In genomic region chr17:40122466-40122943, GRCh38 we compare ENCODE assay signal across 7 cellular contexts. TPM values are rescaled to one million over a fixed set of nuclear protein-coding genes. Genes with fewer than 3 reads are reported as not detected.
DNase-seq lines count a peak whose midpoint lies in the region; TF ChIP-seq lines count a peak whose summit lies in the region.

No MANE protein-coding gene starts in this region.

- peaks cover 6% of the 10 kb centered on the region for H3K36me3 ChIP-seq in H7 (replicated peaks; ENCODE audit: control insufficient read depth, insufficient read depth, low read length)
- H3K36me3 ChIP-seq in OCI-LY7 (ENCODE audit: insufficient read depth, low read length), result peaks cover 31% of the 10 kb centered on the region
- peaks cover 9 to 12% of the 10 kb centered on the region in 2 donors for H3K36me3 ChIP-seq in thyroid gland

- no peaks in the 10 kb centered on the region for H3K9me3 ChIP-seq in OCI-LY7 (ENCODE audit: low read length)
- H3K9me3 ChIP-seq in thyroid gland, result no peaks in the 10 kb centered on the region

- intact Hi-C loops in OCI-LY7 (cut with micrococcal nuclease; ENCODE audit: unreplicated experiment) (no loop called here), lower leg skin (cut with DNase I; ENCODE audit: low total_unique reads) (no loop called here), thyroid gland (cut with DNase I) (loop anchor here (5.0 kb wide), 1 partner anchor 45 kb away; no protein-coding TSS in a partner anchor)

- no peak for TF ChIP-seq POLR2A in lower leg skin (IDR thresholded peaks at IDR 0.05)
- TF ChIP-seq POLR2A in thyroid gland (IDR thresholded peaks at IDR 0.05), result no peak

- TF ChIP-seq CTCF in OCI-LY7 (conservative IDR thresholded peaks at IDR 0.05; ENCODE audit: low read length), result no peak
- peak; percentile 43 for TF ChIP-seq CTCF in choroid plexus epithelial cell (conservative IDR thresholded peaks at IDR 0.05; ENCODE audit: low read depth, low read length)
- TF ChIP-seq CTCF in lower leg skin (IDR thresholded peaks at IDR 0.05), result no peak
- TF ChIP-seq CTCF in thyroid gland (IDR thresholded peaks at IDR 0.05), result peak in 2 of 6 experiments; percentile 7 to 22

- 0 to 1% methylated on average over 6 to 33 of the region's 52 CpGs for WGBS in lower leg skin, 2 donors
- WGBS in thyroid gland, 2 donors, result no CpG with 5 or more reads among the region's 52 CpGs

- peaks cover 47% of the 10 kb centered on the region for H3K79me2 ChIP-seq in OCI-LY7 (ENCODE audit: insufficient read depth, low read depth, low read length)

- H2AFZ ChIP-seq in OCI-LY7 (ENCODE audit: low read length), result no peak overlapping the region; the same call in 1 of the 2 replicates

- H3K27me3 ChIP-seq in H7 (ENCODE audit: control insufficient read depth, insufficient read depth, low read length) (no peaks in the 10 kb centered on the region), thyroid gland (no peaks in the 10 kb centered on the region)

- POLR2A ChIA-PET in OCI-LY7 (lab: Charles Lee), result interaction anchor here (0.6 to 2.3 kb wide), 6 partner anchors 8 to 69 kb away, joined by 3 to 15 read pairs (median 6); partner anchors contain the start of genes CASC3 and NR1D1

- no TSS peak for BruUV-seq in OCI-LY7 (replicated peaks; lab: Mats Ljungman, UMichigan)

- no peaks in the 10 kb centered on the region for H3K9me2 ChIP-seq in OCI-LY7 (ENCODE audit: insufficient read depth, low read length)

- 0 out of 2 replicates have a peak, but pooled peaks cover 9% of the 10 kb centered on the region for H4K20me1 ChIP-seq in OCI-LY7 (ENCODE audit: insufficient read depth, low read length)

- H3K4me1 ChIP-seq in OCI-LY7 (ENCODE audit: insufficient read depth, low read length, poor library complexity, severe bottlenecking) (peaks cover 24% of the 10 kb centered on the region), thyroid gland (peaks cover 14 to 15% of the 10 kb centered on the region in 2 donors)

- CTCF ChIA-PET in OCI-LY7 (lab: Charles Lee; ENCODE audit: unreplicated experiment), result interaction anchor here (3.0 kb wide), 1 partner anchor 10 kb away, joined by 13 read pairs; no protein-coding TSS in a partner anchor

- H3K4me3 ChIP-seq in H7 (ENCODE audit: insufficient read depth, low read depth, low read length) (peak overlapping the region; percentile 93), OCI-LY7 (ENCODE audit: low read depth, low read length, poor library complexity, severe bottlenecking) (peak overlapping the region; percentile 88), choroid plexus epithelial cell (ENCODE audit: low read depth, low read length) (peak overlapping the region; percentile 97), lower leg skin (ENCODE audit: low read depth, poor library complexity, severe bottlenecking) (peak overlapping the region; percentile 89), thyroid gland (replicated peaks in 1 of 3) (peak overlapping the region; percentile 45 to 99 (median 86))

- peak overlapping the region; percentile 89 for H3K4me2 ChIP-seq in OCI-LY7 (ENCODE audit: low read length)

- peak overlapping the region; percentile 64 for H3K27ac ChIP-seq in OCI-LY7 (ENCODE audit: low read depth, low read length, poor library complexity, severe bottlenecking)
- peak overlapping the region; percentile 87 to 97 (median 97) for H3K27ac ChIP-seq in thyroid gland

- DNase-seq in GM03348 (ENCODE audit: low spot score) (peak; percentile 64), H7 (peak; percentile 92), OCI-LY7 (ENCODE audit: low spot score) (peak; percentile 63), choroid plexus epithelial cell (ENCODE audit: low read depth) (peak; percentile 64), lower leg skin (ENCODE audit: low spot score in 2 of 2) (peak in 1 of 2 donors; percentile 84), thyroid gland (peak; percentile 56 to 57), DMS114 treated with DMSO at 0.1 percent for 48 hours (lab: John Stamatoyannopoulos, UW; ENCODE audit: unreplicated experiment) (no peak)

RNA-seq across cellular contexts. Expression of gene MSL1, which starts 0.7 kb away (rescaled TPM):
- 44.2 and 70.0 TPM in 2 replicates for total RNA-seq in H7 (2014; rRNA removed; shearing (Covaris generic))
- total RNA-seq in OCI-LY7 (2014; rRNA removed; shearing (Covaris generic)), result 67.2 and 95.4 TPM in 2 replicates
- total RNA-seq in OCI-LY7 (2022) (96.0 and 97.2 TPM in 2 replicates), lower leg skin (100 to 1,000 TPM in 1 of 4 donors, 10 to 100 TPM in 3; 70.6 to 117 (median 82.4) TPM), thyroid gland (100 to 1,000 TPM in 1 of 4 donors, 10 to 100 TPM in 3; 69.9 to 101 (median 80.4) TPM)

RNA-seq across cellular contexts. Expression of gene CASC3, which starts 17.8 kb away (rescaled TPM):
- 55.4 and 76.0 TPM in 2 replicates for total RNA-seq in H7 (2014; rRNA removed; shearing (Covaris generic))
- 42.6 and 46.9 TPM in 2 replicates for total RNA-seq in OCI-LY7 (2014; rRNA removed; shearing (Covaris generic))
- total RNA-seq in OCI-LY7 (2022) (100 and 117 TPM in 2 replicates), lower leg skin (10 to 100 TPM; 32.3 to 58.1 (median 53.0) TPM), thyroid gland (100 to 1,000 TPM in 1 of 4 donors, 10 to 100 TPM in 3; 88.2 to 103 (median 95.5) TPM)

RNA-seq across cellular contexts. Expression of gene NR1D1, which starts 22.1 kb away (rescaled TPM):
- total RNA-seq in H7 (2014; rRNA removed; shearing (Covaris generic)), result 1.8 and 3.4 TPM in 2 replicates
- total RNA-seq in OCI-LY7 (2014; rRNA removed; shearing (Covaris generic)), result 1.7 and 2.3 TPM in 2 replicates
- 7.0 and 8.7 TPM in 2 replicates for total RNA-seq in OCI-LY7 (2022)
- 100 to 1,000 TPM; 111 to 194 (median 148) TPM for total RNA-seq in lower leg skin
- 1 to 10 TPM; 3.4 to 9.9 (median 5.1) TPM for total RNA-seq in thyroid gland

RNA-seq across cellular contexts. Expression of gene RAPGEFL1, which starts 54.8 kb away (rescaled TPM):
- total RNA-seq in H7 (2014; rRNA removed; shearing (Covaris generic)), result 3.9 and 5.4 TPM in 2 replicates
- 2.1 and 4.9 TPM in 2 replicates for total RNA-seq in OCI-LY7 (2014; rRNA removed; shearing (Covaris generic))
- total RNA-seq in OCI-LY7 (2022) (5.2 and 5.8 TPM in 2 replicates), lower leg skin (100 to 1,000 TPM; 273 to 467 (median 316) TPM), thyroid gland (1 to 10 TPM; 1.3 to 5.2 (median 4.1) TPM)

RNA-seq across cellular contexts. Expression of gene THRA, which starts 59.7 kb away (rescaled TPM):
- 13.2 and 15.2 TPM in 2 replicates for total RNA-seq in H7 (2014; rRNA removed; shearing (Covaris generic))
- 5.4 and 9.3 TPM in 2 replicates for total RNA-seq in OCI-LY7 (2014; rRNA removed; shearing (Covaris generic))
- total RNA-seq in OCI-LY7 (2022) (3.9 and 5.1 TPM in 2 replicates), lower leg skin (10 to 100 TPM; 28.2 to 56.8 (median 42.6) TPM), thyroid gland (10 to 100 TPM; 34.0 to 52.9 (median 44.8) TPM)

Comparison
In these comparisons a context has a peak if more than half of its experiments do, and no peak if none do; other contexts are left out.
1. RNA of gene NR1D1, which starts 22.1 kb away (total RNA-seq): 111 to 194 TPM in lower leg skin; 1.7 to 8.7 TPM in OCI-LY7, 3.4 to 9.9 TPM in thyroid gland and 1.8 to 3.4 TPM in H7; every median in the first group is over 10 times any median in the second.
2. Peak in every context shown above with its lines, with median percentiles within 50 percentile points of each other: H3K4me3 ChIP-seq.